In genomic region chr7:28329616-28330373, GRCh38 we compare ENCODE assay signal across 13 cellular contexts.
A peak's percentile ranks its signal among the peaks of the same experiment; 100 is the strongest.
DNase-seq lines count a peak whose midpoint lies in the region; ATAC-seq lines count a peak whose summit lies in the region.
"Had no signal": no experiment of that assay in that cellular context is flagged by ENCODE, and none has a peak within 500 bp of the region (broad histone marks: within the 10 kb centered on the region; RNA-seq: fewer than 3 reads in every experiment).

No MANE protein-coding gene starts in this region.

- no peaks in the 10 kb centered on the region for H3K27me3 ChIP-seq in endocrine pancreas (ENCODE audit: control insufficient read depth, insufficient read depth, low read length)

- no peak overlapping the region for H3K9ac ChIP-seq in endocrine pancreas (ENCODE audit: control insufficient read depth, insufficient read depth, low read length)

- peaks cover 3% of the 10 kb centered on the region for H3K4me1 ChIP-seq in endocrine pancreas (ENCODE audit: control insufficient read depth, insufficient read depth, low read length)

- H3K4me3 ChIP-seq in endocrine pancreas (ENCODE audit: control insufficient read depth, insufficient read depth, low read length), result peak overlapping the region; percentile 36
- H3K4me3 ChIP-seq: dorsolateral prefrontal cortex had no signal

- H3K9me3 ChIP-seq in endocrine pancreas (ENCODE audit: control insufficient read depth, low read length), result no peaks in the 10 kb centered on the region

- no peaks in the 10 kb centered on the region for H3K36me3 ChIP-seq in endocrine pancreas (ENCODE audit: control insufficient read depth, insufficient read depth, low read length)

- peak; percentile 41 for ATAC-seq in left ventricle myocardium superior
- ATAC-seq in Right ventricle myocardium inferior, result no peak
- no peak for ATAC-seq in GM21529 (IDR thresholded peaks at IDR 0.05; ENCODE audit: unreplicated experiment)
- ATAC-seq in GM21825 (IDR thresholded peaks at IDR 0.05; ENCODE audit: unreplicated experiment), result no peak

- no peak for DNase-seq in left ventricle myocardium superior
- DNase-seq in Right ventricle myocardium inferior (ENCODE audit: missing footprints), result no peak
- DNase-seq in NCI-H2081 treated with DMSO at 0.1 percent for 48 hours (lab: John Stamatoyannopoulos, UW), result peak; percentile 72
- no peak for DNase-seq in DMS79 treated with DMSO at 0.1 percent for 48 hours (lab: John Stamatoyannopoulos, UW)
- DNase-seq in SK-N-DZ (ENCODE audit: low spot score), result no peak
- DNase-seq: activated CD8-positive, alpha-beta memory T cell treated with anti-CD3 and anti-CD28 coated beads for 24 hours; Calu3; dorsolateral prefrontal cortex; kidney glomerular epithelial cell; small intestine had no signal

- intact Hi-C loops in left ventricle myocardium superior (cut with micrococcal nuclease), result no loop called here
- intact Hi-C loops in Right ventricle myocardium inferior (cut with DNase I), result no loop called here
